In genomic region chr3:129608087-129608935, GRCh38 we compare ENCODE assay signal across 8 cellular contexts. TPM values are rescaled to one million over a fixed set of nuclear protein-coding genes. Genes with fewer than 3 reads are reported as not detected.
DNase-seq lines count a peak whose midpoint lies in the region; ATAC-seq, FAIRE-seq and TF ChIP-seq lines count a peak whose summit lies in the region.

No MANE protein-coding gene starts in this region.

- FAIRE-seq in D721Med (lab: Jason Lieb, UNC): no peak

- H3K36me3 ChIP-seq in liver (ENCODE audit: control insufficient read depth in 4 of 4, insufficient read depth in 3 of 4, low read depth in 1 of 4, low read length in 3 of 4): no peaks in the 10 kb centered on the region

- POLR2A ChIA-PET in RWPE1 (lab: Yijun Ruan, JAX; ENCODE audit: low non-redundant PET): no interaction called here

- H3K9me3 ChIP-seq in liver (ENCODE audit: control insufficient read depth in 4 of 4, low read length in 3 of 4): no peaks in the 10 kb centered on the region

- DNase-seq in D721Med (ENCODE audit: insufficient read length, low spot score) (no peak), NB4 (ENCODE audit: low read depth) (peak; percentile 73), RWPE1 (ENCODE audit: low spot score) (no peak), NCI-H2029 (lab: John Stamatoyannopoulos, UW) (no peak)

- TF ChIP-seq CTCF in D721Med (IDR thresholded peaks at IDR 0.05; ENCODE audit: insufficient read depth, missing control alignments) (peak; percentile 58), NB4 (IDR thresholded peaks at IDR 0.05; ENCODE audit: low read depth, low read length) (peak; percentile 40), liver (IDR thresholded peaks at IDR 0.05; ENCODE audit: low read depth, low read length, missing input control) (no peak), RWPE1 (conservative IDR thresholded peaks at IDR 0.05; ENCODE audit: low read depth) (no peak)

- TF ChIP-seq RAD21 in liver (IDR thresholded peaks at IDR 0.05): peak; percentile 58

- ATAC-seq in HG02973 (IDR thresholded peaks at IDR 0.05; ENCODE audit: unreplicated experiment) (no peak), GM18498 (IDR thresholded peaks at IDR 0.05; ENCODE audit: unreplicated experiment) (no peak)

- CTCF ChIA-PET in RWPE1 (lab: Yijun Ruan, JAX): no interaction called here

- H3K9ac ChIP-seq in liver (ENCODE audit: low read depth in 1 of 2, low read length in 2 of 2): no peak overlapping the region

- H3K4me1 ChIP-seq in liver (ENCODE audit: control insufficient read depth in 4 of 4, insufficient read depth in 4 of 4, low read length in 3 of 4): peaks cover 3 to 26% (median 11%) of the 10 kb centered on the region in 4 donors

- 68% methylated on average over 17 of the region's 17 CpGs for WGBS in liver

- TF ChIP-seq POLR2A in NB4 (IDR thresholded peaks at IDR 0.05; ENCODE audit: extremely low read depth, insufficient read length): no peak

- H3K27ac ChIP-seq in angular gyrus (ENCODE audit: low read depth, low read length) (peak overlapping the region; percentile 7), liver (ENCODE audit: low read depth in 1 of 2, low read length in 2 of 2) (peak overlapping the region; percentile 75 to 79), RWPE1 (no peak overlapping the region)

- no peaks in the 10 kb centered on the region for H3K27me3 ChIP-seq in liver (ENCODE audit: control insufficient read depth in 4 of 4, insufficient read depth in 4 of 4, low read length in 3 of 4)

- no peak overlapping the region for H3K4me3 ChIP-seq in NB4 (ENCODE audit: low read depth, low read length)
- H3K4me3 ChIP-seq in liver (ENCODE audit: low read depth in 1 of 3, low read length in 3 of 3): no peak overlapping the region

TF ChIP-seq in liver, 16 proteins besides CTCF, POLR2A, EP300 and RAD21:
- TF ChIP-seq SP1 (IDR thresholded peaks at IDR 0.05) (no peak), NR2F2 (IDR thresholded peaks at IDR 0.05) (peak; percentile 86)

RNA-seq across cellular contexts. Expression of gene PLXND1, which starts 1.8 kb away (rescaled TPM):
- total RNA-seq in liver: 10 to 100 TPM; 39.4 to 50.2 TPM
- 10 to 100 TPM; 10.4 to 26.2 TPM for polyA plus RNA-seq in liver

Comparison
In these comparisons a context has a peak if more than half of its experiments do, and no peak if none do; other contexts are left out.
1. CTCF ChIP-seq: peak in D721Med (single experiment) and NB4 (single experiment); none in liver (single experiment) and RWPE1 (single experiment).